In genomic region chr10:44185315-44185666, GRCh38 we compare ENCODE assay signal across 8 cellular contexts.
"Had no signal": no experiment of that assay in that cellular context is flagged by ENCODE, and none has a peak within 500 bp of the region (broad histone marks: within the 10 kb centered on the region; RNA-seq: fewer than 3 reads in every experiment).

No MANE protein-coding gene starts in this region.

- DNase-seq: GM23248, GOT3, H7, H9, HCEC 1CT, HFFc6 had no signal

- H3K4me1 ChIP-seq: HAP-1 had no signal

- H3K4me3 ChIP-seq: GM23248, GM23338, HAP-1 had no signal

- H3K36me3 ChIP-seq: HAP-1 had no signal

- H3K27ac ChIP-seq: GM23248 had no signal

- H3K9me3 ChIP-seq: HAP-1 had no signal
